In the genomic region with DNA sequence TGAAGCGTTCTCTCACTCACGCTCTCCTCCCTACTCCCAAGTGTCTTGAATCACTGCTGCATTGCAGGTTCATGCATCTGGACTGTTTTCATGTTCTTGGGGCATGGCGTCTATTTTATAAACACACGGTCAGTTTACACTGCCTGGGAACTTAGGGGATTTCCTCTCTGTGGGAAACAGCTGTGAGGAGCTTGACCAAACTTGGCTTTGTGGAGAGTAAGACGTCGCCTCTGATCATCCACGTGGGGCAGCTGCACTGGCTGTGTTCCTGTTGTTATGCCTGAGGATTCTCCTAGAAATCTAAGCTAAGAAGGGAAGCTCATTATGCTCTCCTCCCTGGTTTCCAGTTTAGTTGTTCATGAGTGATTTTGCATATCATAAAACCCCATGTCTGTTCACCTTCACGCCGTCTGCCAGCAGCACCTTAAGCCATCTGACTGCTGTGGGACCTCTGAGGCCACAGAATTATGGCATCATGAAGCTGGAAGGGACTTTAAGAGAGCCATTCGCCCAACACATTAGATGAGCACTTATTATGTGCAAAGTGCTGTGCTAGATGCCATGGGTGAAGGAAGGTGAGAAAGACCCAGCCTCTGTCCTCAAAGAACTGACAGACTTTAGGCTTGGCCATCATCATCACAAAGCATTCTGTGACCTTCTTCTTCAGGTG, we compare ENCODE assay signal across 9 cellular contexts. TPM values are rescaled to one million over a fixed set of nuclear protein-coding genes. Genes with fewer than 3 reads are reported as not detected.
DNase-seq lines count a peak whose midpoint lies in the region; ATAC-seq, FAIRE-seq and TF ChIP-seq lines count a peak whose summit lies in the region.
"Had no signal": no experiment of that assay in that cellular context is flagged by ENCODE, and none has a peak within 500 bp of the region (broad histone marks: within the 10 kb centered on the region; RNA-seq: fewer than 3 reads in every experiment).

No MANE protein-coding gene starts in this region.

- no peak overlapping the region for H3K27ac Mint-ChIP-seq in endodermal cell
- peak overlapping the region; percentile 6 for H3K27ac Mint-ChIP-seq in progenitor cell of endocrine pancreas
- no peak overlapping the region for H3K27ac Mint-ChIP-seq in activated CD4-positive, alpha-beta T cell treated with anti-CD3 and anti-CD28 coated beads for 36 hours

- CTCF ChIA-PET in A673 (lab: Charles Lee): interaction anchor here (1.3 kb wide), 1 partner anchor 11 kb away, joined by 4 read pairs; no protein-coding TSS in a partner anchor
- CTCF ChIA-PET in activated CD4-positive, alpha-beta T cell treated with anti-CD3 and anti-CD28 coated beads for 36 hours (lab: Charles Lee): interaction anchor here (0.6 to 17.2 kb wide), 9 partner anchors 12 to 1252 kb away, joined by 3 to 322 read pairs (median 3); no protein-coding TSS in a partner anchor

- BruUV-seq in A673 (replicated peaks; lab: Mats Ljungman, UMichigan): no TSS peak

- H3K4me1 ChIP-seq in endodermal cell (ENCODE audit: control insufficient read depth, insufficient read depth, low read length): no peaks in the 10 kb centered on the region
- H3K4me1 ChIP-seq in A673 (ENCODE audit: insufficient read depth, low read length, poor library complexity, severe bottlenecking): no peaks in the 10 kb centered on the region

- H3K27ac ChIP-seq in endodermal cell (ENCODE audit: low read depth, low read length) (no peak overlapping the region), A673 (ENCODE audit: low read depth, low read length, poor library complexity, severe bottlenecking) (no peak overlapping the region)
- H3K27ac ChIP-seq: cardiac muscle cell had no signal

- no peak overlapping the region for H3K4me3 Mint-ChIP-seq in endodermal cell
- no peak overlapping the region for H3K4me3 Mint-ChIP-seq in progenitor cell of endocrine pancreas (ENCODE audit: low read depth)
- no peak overlapping the region for H3K4me3 Mint-ChIP-seq in activated CD4-positive, alpha-beta T cell treated with anti-CD3 and anti-CD28 coated beads for 36 hours

- POLR2A ChIA-PET in A673 (lab: Charles Lee; ENCODE audit: low non-redundant PET): no interaction called here
- POLR2A ChIA-PET in activated CD4-positive, alpha-beta T cell treated with anti-CD3 and anti-CD28 coated beads for 36 hours (lab: Charles Lee): no interaction called here

- H3K4me3 ChIP-seq in endodermal cell (ENCODE audit: low read length) (no peak overlapping the region), A673 (ENCODE audit: low read depth, low read length, poor library complexity, severe bottlenecking) (no peak overlapping the region)
- H3K4me3 ChIP-seq: cardiac muscle cell had no signal

- no peak for FAIRE-seq in D721Med (lab: Jason Lieb, UNC)

- H3K36me3 Mint-ChIP-seq in endodermal cell (ENCODE audit: low read depth) (no peaks in the 10 kb centered on the region), progenitor cell of endocrine pancreas (ENCODE audit: insufficient read depth) (no peaks in the 10 kb centered on the region)
- no peaks in the 10 kb centered on the region for H3K36me3 Mint-ChIP-seq in activated CD4-positive, alpha-beta T cell treated with anti-CD3 and anti-CD28 coated beads for 36 hours (ENCODE audit: low read depth)

- 89 to 98% methylated on average over 7 to 10 of the region's 10 CpGs for WGBS in endodermal cell (ENCODE audit: insufficient coverage in 1 of 2, insufficient read length in 1 of 2), 2 experiments

- no peak overlapping the region for H3K9ac ChIP-seq in endodermal cell (ENCODE audit: extremely low read depth, low read length, poor library complexity, severe bottlenecking)

- ATAC-seq in GM19452 (IDR thresholded peaks at IDR 0.05; ENCODE audit: unreplicated experiment) (peak; percentile 36), HG03521 (IDR thresholded peaks at IDR 0.05; ENCODE audit: unreplicated experiment) (peak; percentile 26)
- ATAC-seq in activated CD4-positive, alpha-beta T cell treated with anti-CD3 and anti-CD28 coated beads for 36 hours: no peak

- peaks cover 11% of the 10 kb centered on the region for H3K4me1 Mint-ChIP-seq in endodermal cell
- H3K4me1 Mint-ChIP-seq in progenitor cell of endocrine pancreas (ENCODE audit: low read depth): peaks cover 6% of the 10 kb centered on the region
- peaks cover 44% of the 10 kb centered on the region for H3K4me1 Mint-ChIP-seq in activated CD4-positive, alpha-beta T cell treated with anti-CD3 and anti-CD28 coated beads for 36 hours

- H3K9me3 ChIP-seq in endodermal cell (ENCODE audit: control insufficient read depth, low read length) (no peaks in the 10 kb centered on the region), A673 (ENCODE audit: low read depth, low read length, poor library complexity, severe bottlenecking) (no peaks in the 10 kb centered on the region)

- no peaks in the 10 kb centered on the region for H3K9me3 Mint-ChIP-seq in endodermal cell
- H3K9me3 Mint-ChIP-seq in progenitor cell of endocrine pancreas (ENCODE audit: low read depth): no peaks in the 10 kb centered on the region
- H3K9me3 Mint-ChIP-seq in activated CD4-positive, alpha-beta T cell treated with anti-CD3 and anti-CD28 coated beads for 36 hours (ENCODE audit: low read depth): no peaks in the 10 kb centered on the region

- H3K27me3 Mint-ChIP-seq in endodermal cell (ENCODE audit: insufficient read depth) (peaks cover 9% of the 10 kb centered on the region), progenitor cell of endocrine pancreas (peaks cover 10% of the 10 kb centered on the region)
- H3K27me3 Mint-ChIP-seq in activated CD4-positive, alpha-beta T cell treated with anti-CD3 and anti-CD28 coated beads for 36 hours: no peaks in the 10 kb centered on the region

- no peaks in the 10 kb centered on the region for H3K27me3 ChIP-seq in endodermal cell (ENCODE audit: control insufficient read depth, insufficient read depth, low read length, poor library complexity, severe bottlenecking)
- H3K27me3 ChIP-seq in A673 (replicated peaks; ENCODE audit: insufficient read depth, low read depth, low read length, poor library complexity): no peaks in the 10 kb centered on the region
- H3K27me3 ChIP-seq: cardiac muscle cell had no signal

- no peaks in the 10 kb centered on the region for H3K36me3 ChIP-seq in endodermal cell (ENCODE audit: control insufficient read depth, insufficient read depth, low read length)
- no peaks in the 10 kb centered on the region for H3K36me3 ChIP-seq in A673 (ENCODE audit: insufficient read depth, low read length, poor library complexity, severe bottlenecking)
- H3K36me3 ChIP-seq: cardiac muscle cell had no signal

- TF ChIP-seq CTCF in endodermal cell (conservative IDR thresholded peaks at IDR 0.05) (no peak), progenitor cell of endocrine pancreas (IDR thresholded peaks at IDR 0.05; ENCODE audit: unreplicated experiment) (no peak), A673 (conservative IDR thresholded peaks at IDR 0.05; ENCODE audit: low read depth, low read length) (no peak), D721Med (IDR thresholded peaks at IDR 0.05; ENCODE audit: insufficient read depth, missing control alignments) (no peak)

- peak; percentile 19 for DNase-seq in Ammon's horn (ENCODE audit: low spot score)
- peak; percentile 24 for DNase-seq in endodermal cell
- DNase-seq in progenitor cell of endocrine pancreas (ENCODE audit: low spot score, unreplicated experiment): no peak
- no peak for DNase-seq in A673 (ENCODE audit: low spot score)
- DNase-seq in activated CD4-positive, alpha-beta T cell treated with anti-CD3 and anti-CD28 coated beads for 36 hours: no peak
- DNase-seq in D721Med (ENCODE audit: insufficient read length, low spot score): no peak

- intact Hi-C loops in A673 (cut with micrococcal nuclease; ENCODE audit: unreplicated experiment): no loop called here
- intact Hi-C loops in activated CD4-positive, alpha-beta T cell treated with anti-CD3 and anti-CD28 coated beads for 36 hours (cut with DNase I, micrococcal nuclease): loop anchor here in 1 of 2 experiments (1.0 kb wide), 1 partner anchor 39 kb away; a partner anchor contains a TSS

RNA-seq across cellular contexts. Expression of a gene that starts 38.8 kb away (rescaled TPM):
- total RNA-seq in endodermal cell (under 1 TPM; 0.46 to 0.77 TPM), progenitor cell of endocrine pancreas (0.43 and 0.58 TPM in 2 replicates), A673 (2021) (not detected in 2 replicates)
- not detected for polyA plus RNA-seq in endodermal cell (2013, experiment 1 of 2)
- not detected for polyA plus RNA-seq in endodermal cell (2013, experiment 2 of 2)
- 10 to 100 TPM in 1 of 2 experiments, 1 to 10 TPM in 1; 9.6 to 10.0 TPM for total RNA-seq in activated CD4-positive, alpha-beta T cell treated with anti-CD3 and anti-CD28 coated beads for 36 hours
- total RNA-seq: cardiac muscle cell had no signal
- polyA plus RNA-seq: cardiac muscle cell had no signal

Comparison
In these comparisons a context has a peak if more than half of its experiments do, and no peak if none do; other contexts are left out.
1. DNase-seq: peak in Ammon's horn (single experiment) and endodermal cell (single experiment); none in progenitor cell of endocrine pancreas (single experiment), A673 (single experiment), activated CD4-positive, alpha-beta T cell treated with anti-CD3 and anti-CD28 coated beads for 36 hours (single experiment) and D721Med (single experiment).